Comparison of ENCODE assay signal across 20 cellular contexts in the genomic region with DNA sequence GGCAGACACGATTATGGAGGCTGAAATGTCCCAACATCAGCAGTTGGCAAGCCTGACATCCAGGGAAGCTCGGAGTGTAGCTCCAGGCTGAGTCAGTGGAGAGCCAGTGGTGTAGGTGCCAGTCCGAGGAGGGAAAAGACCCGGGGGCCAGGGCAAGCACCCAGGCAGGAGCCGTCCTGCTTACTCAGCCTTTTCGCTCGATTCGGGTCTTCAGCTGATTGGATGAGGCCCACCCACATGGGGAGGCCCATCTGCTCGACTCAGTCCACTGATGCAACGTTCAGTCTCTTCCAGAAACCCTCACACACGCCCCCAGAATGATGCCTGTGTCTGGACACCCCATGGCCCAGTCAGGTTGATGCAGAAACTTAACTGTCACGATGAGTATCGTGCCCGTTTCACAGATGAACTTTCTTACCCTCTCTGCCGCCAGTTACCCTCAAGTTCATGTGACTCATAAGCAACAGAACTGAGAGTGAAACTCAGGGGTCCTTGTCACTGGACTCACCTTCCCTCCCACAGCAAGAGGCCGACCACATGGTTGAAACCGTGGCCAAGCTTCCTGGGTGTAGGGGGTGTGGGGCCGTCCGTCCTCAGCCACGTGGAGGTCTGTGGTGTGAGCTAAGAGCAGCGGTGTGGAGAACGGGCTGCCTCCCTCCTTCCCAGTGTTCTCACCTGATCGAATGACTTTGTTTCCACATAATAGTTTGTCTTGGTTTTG.
A peak's percentile ranks its signal among the peaks of the same experiment; 100 is the strongest.
DNase-seq lines count a peak whose midpoint lies in the region; ATAC-seq, FAIRE-seq and TF ChIP-seq lines count a peak whose summit lies in the region.
"Had no signal": no experiment of that assay in that cellular context is flagged by ENCODE, and none has a peak within 500 bp of the region (broad histone marks: within the 10 kb centered on the region; RNA-seq: fewer than 3 reads in every experiment).

No MANE protein-coding gene starts in this region.

- H3K9me2 ChIP-seq in GM23248 (ENCODE audit: insufficient read depth): no peaks in the 10 kb centered on the region

- H3K9me3 ChIP-seq in Peyer's patch (no peaks in the 10 kb centered on the region), kidney (ENCODE audit: control insufficient read depth in 1 of 2, low read length in 2 of 2) (no peaks in the 10 kb centered on the region), GM23248 (ENCODE audit: low read depth) (no peaks in the 10 kb centered on the region)
- H3K9me3 ChIP-seq: esophagus muscularis mucosa, left lung had no signal

- no peak overlapping the region for H3K27ac ChIP-seq in Peyer's patch
- no peak overlapping the region for H3K27ac ChIP-seq in kidney (ENCODE audit: low read depth in 2 of 2, low read length in 2 of 2)
- H3K27ac ChIP-seq in foreskin keratinocyte: no peak overlapping the region
- H3K27ac ChIP-seq in GM23248: no peak overlapping the region
- H3K27ac ChIP-seq: cardiac muscle cell, dorsolateral prefrontal cortex, esophagus muscularis mucosa, left lung had no signal

- peak; percentile 37 for ATAC-seq in stimulated activated naive CD8-positive, alpha-beta T cell treated with anti-CD3 and anti-CD28 coated beads, Interleukin-15, Interleukin-2, amounts not matched to agents 100 U/mL and 50 U/mL, for 24 hours
- ATAC-seq in foreskin keratinocyte: no peak
- ATAC-seq: GM23338, left lung had no signal

- peak; percentile 3 for DNase-seq in activated CD4-positive, alpha-beta T cell treated with anti-CD3 and anti-CD28 coated beads for 1 hour
- DNase-seq in activated CD4-positive, alpha-beta T cell treated with anti-CD3 and anti-CD28 coated beads, Interleukin-2, amount 50 U/mL, for 1 hour: no peak
- DNase-seq in Peyer's patch (peak in 2 of 3 donors; percentile 31 to 39), kidney (peak; percentile 55), foreskin keratinocyte (no peak), GM23248 (no peak)
- peak; percentile 14 for DNase-seq in stimulated activated naive CD8-positive, alpha-beta T cell treated with anti-CD3 and anti-CD28 coated beads, Interleukin-15, Interleukin-2, amounts not matched to agents 100 U/mL and 50 U/mL, for 24 hours
- no peak for DNase-seq in effector CD8-positive, alpha-beta T cell (lab: John Stamatoyannopoulos, UW)
- DNase-seq: activated CD4-positive, alpha-beta T cell treated with anti-CD3 and anti-CD28 coated beads, Interleukin-2, amount 10 ng/mL, durations not matched to agents 7 days and 5 days; NCI-H1092; NCI-H2081; NCI-H524 treated with DMSO at 0.1 percent for 48 hours; stimulated activated naive CD4-positive, alpha-beta T cell; SW 1271 had no signal

- intact Hi-C loops in kidney (cut with DNase I): no loop called here

- in situ Hi-C loops in GM23248 (cut with MboI): no loop called here

- TF ChIP-seq POLR2A in Peyer's patch (IDR thresholded peaks at IDR 0.05): no peak

- no peak for FAIRE-seq in kidney (lab: Jason Lieb, UNC)
- FAIRE-seq: TTC549 had no signal

- H3K27me3 ChIP-seq in Peyer's patch: no peaks in the 10 kb centered on the region
- no peaks in the 10 kb centered on the region for H3K27me3 ChIP-seq in foreskin keratinocyte
- no peaks in the 10 kb centered on the region for H3K27me3 ChIP-seq in GM23248 (replicated peaks; ENCODE audit: insufficient read depth)
- H3K27me3 ChIP-seq: cardiac muscle cell, dorsolateral prefrontal cortex, esophagus muscularis mucosa, left lung had no signal

- H3F3A ChIP-seq in GM23248 (ENCODE audit: insufficient read depth): no peaks in the 10 kb centered on the region

- no peak overlapping the region for H3K4me3 ChIP-seq in Peyer's patch
- H3K4me3 ChIP-seq in kidney (ENCODE audit: low read length in 2 of 2): no peak overlapping the region
- H3K4me3 ChIP-seq in GM23248: no peak overlapping the region
- H3K4me3 ChIP-seq: cardiac muscle cell, dorsolateral prefrontal cortex, esophagus muscularis mucosa, GM23338, left lung had no signal

- no peak overlapping the region for H3K4me2 ChIP-seq in GM23248 (ENCODE audit: unreplicated experiment)
- H3K4me2 ChIP-seq: GM23338 had no signal

- TF ChIP-seq CTCF in Peyer's patch (IDR thresholded peaks at IDR 0.05) (no peak), kidney (IDR thresholded peaks at IDR 0.05; ENCODE audit: borderline replicate concordance, extremely low read depth, insufficient read depth) (no peak), foreskin keratinocyte (conservative IDR thresholded peaks at IDR 0.05) (no peak)

- H3K4me1 ChIP-seq in Peyer's patch (no peaks in the 10 kb centered on the region), kidney (ENCODE audit: control insufficient read depth in 1 of 2, insufficient read depth in 1 of 2, low read depth in 1 of 2, low read length in 2 of 2) (no peaks in the 10 kb centered on the region), foreskin keratinocyte (no peaks in the 10 kb centered on the region), GM23248 (ENCODE audit: insufficient read depth) (no peaks in the 10 kb centered on the region)
- H3K4me1 ChIP-seq: esophagus muscularis mucosa had no signal

- H3K9ac ChIP-seq in kidney (ENCODE audit: low read length in 2 of 2): no peak overlapping the region
- no peak overlapping the region for H3K9ac ChIP-seq in GM23248

- H4K20me1 ChIP-seq in GM23248 (ENCODE audit: insufficient read depth): no peaks in the 10 kb centered on the region

- H3K79me2 ChIP-seq in GM23248 (ENCODE audit: insufficient read depth): no peaks in the 10 kb centered on the region

- 67 to 72% methylated on average over 23 of the region's 23 CpGs for WGBS in GM23248 (ENCODE audit: low coverage in 1 of 2, low lambda C conversion rate in 2 of 2, missing lambda C conversion rate in 2 of 2), 2 experiments

- H2AFZ ChIP-seq in GM23248: no peak overlapping the region
- H2AFZ ChIP-seq: GM23338 had no signal

- H3K36me3 ChIP-seq in Peyer's patch: no peaks in the 10 kb centered on the region
- H3K36me3 ChIP-seq in kidney (ENCODE audit: control insufficient read depth in 1 of 2, insufficient read depth in 2 of 2, low read length in 2 of 2): no peaks in the 10 kb centered on the region
- no peaks in the 10 kb centered on the region for H3K36me3 ChIP-seq in GM23248 (ENCODE audit: low read depth)
- H3K36me3 ChIP-seq: cardiac muscle cell, esophagus muscularis mucosa, left lung had no signal

Comparison
In these comparisons a context has a peak if more than half of its experiments do, and no peak if none do; other contexts are left out.
1. DNase-seq: peak in activated CD4-positive, alpha-beta T cell treated with anti-CD3 and anti-CD28 coated beads for 1 hour (single experiment), Peyer's patch (2 of 3), kidney (single experiment) and stimulated activated naive CD8-positive, alpha-beta T cell treated with anti-CD3 and anti-CD28 coated beads, Interleukin-15, Interleukin-2, amounts not matched to agents 100 U/mL and 50 U/mL, for 24 hours (single experiment); none in activated CD4-positive, alpha-beta T cell treated with anti-CD3 and anti-CD28 coated beads, Interleukin-2, amount 50 U/mL, for 1 hour (single experiment), effector CD8-positive, alpha-beta T cell (single experiment), foreskin keratinocyte (0 of 2) and GM23248 (single experiment).